ENCODE assay signal across 18 cellular contexts in genomic region chr6:115071962-115072361, GRCh38.
"Had no signal": no experiment of that assay in that cellular context is flagged by ENCODE, and none has a peak within 500 bp of the region (broad histone marks: within the 10 kb centered on the region; RNA-seq: fewer than 3 reads in every experiment).

No MANE protein-coding gene starts in this region.

- H3K4me2 ChIP-seq: hepatocyte had no signal

- H3K36me3 ChIP-seq: esophagus squamous epithelium, neutrophil, sigmoid colon, tibial nerve, upper lobe of right lung, vagina had no signal

- H3K27me3 ChIP-seq: esophagus squamous epithelium, foreskin keratinocyte, hepatocyte, neutrophil, sigmoid colon, testis, tibial nerve, upper lobe of right lung, vagina had no signal

- H3K79me2 ChIP-seq: hepatocyte had no signal

- H3K9me3 ChIP-seq: sigmoid colon, testis, upper lobe of right lung, vagina had no signal

- H3K4me1 ChIP-seq: esophagus squamous epithelium, foreskin keratinocyte, sigmoid colon, testis, tibial nerve, upper lobe of right lung, vagina had no signal

- H3K27ac ChIP-seq: esophagus squamous epithelium, foreskin keratinocyte, hepatocyte, neutrophil, sigmoid colon, skin epidermis, testis, tibial nerve, upper lobe of right lung, vagina had no signal

- H2AFZ ChIP-seq: hepatocyte had no signal

- DNase-seq: effector memory CD8-positive, alpha-beta T cell; esophagus squamous epithelium; foreskin keratinocyte; head of caudate nucleus; kidney glomerular epithelial cell; naive thymus-derived CD8-positive, alpha-beta T cell; sigmoid colon; stimulated activated CD4-positive, alpha-beta T cell treated with anti-CD3 and anti-CD28 coated beads, Interleukin-2, amount 100 ng/mL, for 24 hours; stimulated activated CD4-positive, alpha-beta T cell treated with anti-CD3 and anti-CD28 coated beads, Interleukin-4, amount 100 ng/mL, for 4 hours; stimulated activated naive B cell treated with anti-CD40 and anti-IgM and Interleukin-4, amounts not matched to agents 10 μg/mL and 1 μg/mL and 100 μg/mL, for 72 hours; stimulated activated naive CD8-positive, alpha-beta T cell treated with anti-CD3 and anti-CD28 coated beads, Interleukin-15, amount 100 ng/mL, for 72 hours; testis; upper lobe of right lung had no signal

- H3K4me3 ChIP-seq: esophagus squamous epithelium, hepatocyte, sigmoid colon, skin epidermis, testis, tibial nerve, upper lobe of right lung, vagina had no signal
